Comparison of ENCODE assay signal across 26 cellular contexts in the genomic region with DNA sequence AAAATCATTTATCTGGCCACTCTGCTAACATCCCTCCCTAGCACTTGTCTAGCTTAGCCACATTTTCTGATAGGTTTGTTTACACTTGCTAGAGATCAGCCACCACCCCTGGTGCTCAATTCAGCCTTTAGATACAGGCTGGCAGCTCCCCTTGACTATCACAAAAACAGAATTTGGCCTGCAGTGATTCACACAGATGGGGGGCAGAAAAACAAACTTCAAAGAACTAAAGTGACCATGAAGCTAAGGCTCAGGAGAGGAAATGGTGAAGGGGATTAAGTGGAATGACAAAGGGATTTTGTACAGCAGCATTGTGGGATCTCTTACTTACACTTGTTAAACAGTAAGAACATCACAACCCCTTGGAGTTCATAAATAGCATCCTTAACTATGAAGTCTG.
DNase-seq lines count a peak whose midpoint lies in the region; ATAC-seq and TF ChIP-seq lines count a peak whose summit lies in the region.
"Had no signal": no experiment of that assay in that cellular context is flagged by ENCODE, and none has a peak within 500 bp of the region (broad histone marks: within the 10 kb centered on the region; RNA-seq: fewer than 3 reads in every experiment).

No MANE protein-coding gene starts in this region.

- peaks cover 26% of the 10 kb centered on the region for H3K4me1 Mint-ChIP-seq in WTC11
- no peaks in the 10 kb centered on the region for H3K4me1 Mint-ChIP-seq in activated naive CD4-positive, alpha-beta T cell treated with anti-CD3 and anti-CD28 coated beads, Interleukin-2, amount 10 ng/mL, durations not matched to agents 7 days and 5 days
- H3K4me1 Mint-ChIP-seq: activated CD4-positive, alpha-beta T cell treated with anti-CD3 and anti-CD28 coated beads, Interleukin-2, amount 10 ng/mL, durations not matched to agents 7 days and 5 days; immature natural killer cell; nephron progenitor cell; stimulated activated effector memory CD8-positive, alpha-beta T cell treated with anti-CD3 and anti-CD28 coated beads, Interleukin-12 subunit alpha, Interleukin-12 subunit beta, amount 100 ng/mL, for 72 hours had no signal

- no peaks in the 10 kb centered on the region for H3K36me3 ChIP-seq in HAP-1 (replicated peaks)
- no peaks in the 10 kb centered on the region for H3K36me3 ChIP-seq in colonic mucosa
- H3K36me3 ChIP-seq: BLaER1 treated with 17β-estradiol and CSF1 and Interleukin-3, amounts not matched to agents 10 nM and 100 nM; esophagus squamous epithelium; ovary; transverse colon had no signal

- H3K27me3 ChIP-seq in HAP-1 (ENCODE audit: low read depth) (no peaks in the 10 kb centered on the region), colonic mucosa (no peaks in the 10 kb centered on the region)
- H3K27me3 ChIP-seq: BLaER1 treated with 17β-estradiol and CSF1 and Interleukin-3, amounts not matched to agents 10 nM and 100 nM; esophagus squamous epithelium; ovary; transverse colon had no signal

- H3K9ac ChIP-seq in colonic mucosa (ENCODE audit: low read depth in 2 of 2, low read length in 2 of 2), result no peak overlapping the region
- H3K9ac ChIP-seq: BLaER1 treated with 17β-estradiol and CSF1 and Interleukin-3, amounts not matched to agents 10 nM and 100 nM had no signal

- H3K27me3 Mint-ChIP-seq in WTC11 (ENCODE audit: low read depth), result peaks cover 26% of the 10 kb centered on the region
- H3K27me3 Mint-ChIP-seq in activated naive CD4-positive, alpha-beta T cell treated with anti-CD3 and anti-CD28 coated beads, Interleukin-2, amount 10 ng/mL, durations not matched to agents 7 days and 5 days, result no peaks in the 10 kb centered on the region
- H3K27me3 Mint-ChIP-seq: activated CD4-positive, alpha-beta T cell treated with anti-CD3 and anti-CD28 coated beads, Interleukin-2, amount 10 ng/mL, durations not matched to agents 7 days and 5 days; activated T-cell treated with anti-CD3 and anti-CD28 coated beads, Interleukin-2, amount 50 U/mL, for 24 hours had no signal

- ATAC-seq in WTC11, result peak; percentile 98
- ATAC-seq: HCT116; stimulated activated effector memory CD8-positive, alpha-beta T cell treated with anti-CD3 and anti-CD28 coated beads, Interleukin-12 subunit alpha, Interleukin-12 subunit beta, amount 100 ng/mL, for 72 hours had no signal

- peaks cover 8% of the 10 kb centered on the region for H3K9me3 Mint-ChIP-seq in WTC11
- H3K9me3 Mint-ChIP-seq in activated naive CD4-positive, alpha-beta T cell treated with anti-CD3 and anti-CD28 coated beads, Interleukin-2, amount 10 ng/mL, durations not matched to agents 7 days and 5 days, result peaks cover 9% of the 10 kb centered on the region

- H3K4me3 ChIP-seq in HAP-1 (no peak overlapping the region), colonic mucosa (no peak overlapping the region)
- H3K4me3 ChIP-seq: BLaER1 treated with 17β-estradiol and CSF1 and Interleukin-3, amounts not matched to agents 10 nM and 100 nM; esophagus squamous epithelium; ovary; transverse colon had no signal

- H3K9me3 ChIP-seq in HAP-1 (no peaks in the 10 kb centered on the region), colonic mucosa (no peaks in the 10 kb centered on the region)
- H3K9me3 ChIP-seq: BLaER1 treated with 17β-estradiol and CSF1 and Interleukin-3, amounts not matched to agents 10 nM and 100 nM; ovary; transverse colon had no signal

- intact Hi-C loops in colonic mucosa (cut with DNase I), result no loop called here

- H3K4me1 ChIP-seq in HAP-1, result peaks cover 9% of the 10 kb centered on the region
- no peaks in the 10 kb centered on the region for H3K4me1 ChIP-seq in colonic mucosa
- H3K4me1 ChIP-seq: BLaER1 treated with 17β-estradiol and CSF1 and Interleukin-3, amounts not matched to agents 10 nM and 100 nM; esophagus squamous epithelium; transverse colon had no signal

- CTCF ChIA-PET in WTC11 (lab: Charles Lee), result no interaction called here
- CTCF ChIA-PET in activated naive CD4-positive, alpha-beta T cell treated with anti-CD3 and anti-CD28 coated beads, Interleukin-2, amount 10 ng/mL, durations not matched to agents 7 days and 5 days (lab: Charles Lee), result no interaction called here

- POLR2A ChIA-PET in WTC11 (lab: Charles Lee), result no interaction called here

- H3K36me3 Mint-ChIP-seq in WTC11, result peaks cover 4% of the 10 kb centered on the region
- no peaks in the 10 kb centered on the region for H3K36me3 Mint-ChIP-seq in activated naive CD4-positive, alpha-beta T cell treated with anti-CD3 and anti-CD28 coated beads, Interleukin-2, amount 10 ng/mL, durations not matched to agents 7 days and 5 days
- H3K36me3 Mint-ChIP-seq: immature natural killer cell; stimulated activated effector memory CD8-positive, alpha-beta T cell treated with anti-CD3 and anti-CD28 coated beads, Interleukin-12 subunit alpha, Interleukin-12 subunit beta, amount 100 ng/mL, for 72 hours had no signal

- DNase-seq in DMS53 treated with DMSO at 0.1 percent for 48 hours (lab: John Stamatoyannopoulos, UW; ENCODE audit: unreplicated experiment), result peak; percentile 2
- DNase-seq in HAP-1 (ENCODE audit: low spot score in 2 of 2), result peak; percentile 21 to 60
- DNase-seq in WTC11 (ENCODE audit: low spot score), result no peak
- DNase-seq in iPS-NIHi7 (ENCODE audit: extremely low spot score), result peak; percentile 46
- no peak for DNase-seq in activated naive CD4-positive, alpha-beta T cell treated with anti-CD3 and anti-CD28 coated beads, Interleukin-2, amount 10 ng/mL, durations not matched to agents 7 days and 5 days
- DNase-seq in foreskin melanocyte, result no peak
- DNase-seq in colonic mucosa, result no peak
- DNase-seq: activated CD4-positive, alpha-beta T cell treated with anti-CD3 and anti-CD28 coated beads, Interleukin-2, amount 10 ng/mL, durations not matched to agents 7 days and 5 days; activated gamma-delta T cell; activated T-cell treated with anti-CD3 and anti-CD28 coated beads, Interleukin-2, amount 50 U/mL, for 24 hours; central memory CD4-positive, alpha-beta T cell; DMS153; esophagus squamous epithelium; immature natural killer cell; mammary epithelial cell; NCI-H1092; NCI-H2029; NCI-H774; nephron progenitor cell; ovary; retina; transverse colon had no signal

- no peak overlapping the region for H3K27ac ChIP-seq in colonic mucosa
- H3K27ac ChIP-seq: BLaER1 treated with 17β-estradiol and CSF1 and Interleukin-3, amounts not matched to agents 10 nM and 100 nM; esophagus squamous epithelium; ovary; RWPE1; transverse colon had no signal

- H3K27ac Mint-ChIP-seq in WTC11, result no peak overlapping the region
- H3K27ac Mint-ChIP-seq in activated naive CD4-positive, alpha-beta T cell treated with anti-CD3 and anti-CD28 coated beads, Interleukin-2, amount 10 ng/mL, durations not matched to agents 7 days and 5 days, result no peak overlapping the region
- H3K27ac Mint-ChIP-seq: activated CD4-positive, alpha-beta T cell treated with anti-CD3 and anti-CD28 coated beads, Interleukin-2, amount 10 ng/mL, durations not matched to agents 7 days and 5 days; activated T-cell treated with anti-CD3 and anti-CD28 coated beads, Interleukin-2, amount 50 U/mL, for 24 hours; immature natural killer cell; nephron progenitor cell; stimulated activated effector memory CD8-positive, alpha-beta T cell treated with anti-CD3 and anti-CD28 coated beads, Interleukin-12 subunit alpha, Interleukin-12 subunit beta, amount 100 ng/mL, for 72 hours had no signal

- no peak overlapping the region for H3K4me3 Mint-ChIP-seq in WTC11
- H3K4me3 Mint-ChIP-seq in activated naive CD4-positive, alpha-beta T cell treated with anti-CD3 and anti-CD28 coated beads, Interleukin-2, amount 10 ng/mL, durations not matched to agents 7 days and 5 days, result no peak overlapping the region
- H3K4me3 Mint-ChIP-seq: activated CD4-positive, alpha-beta T cell treated with anti-CD3 and anti-CD28 coated beads, Interleukin-2, amount 10 ng/mL, durations not matched to agents 7 days and 5 days; activated T-cell treated with anti-CD3 and anti-CD28 coated beads, Interleukin-2, amount 50 U/mL, for 24 hours; immature natural killer cell; nephron progenitor cell; stimulated activated effector memory CD8-positive, alpha-beta T cell treated with anti-CD3 and anti-CD28 coated beads, Interleukin-12 subunit alpha, Interleukin-12 subunit beta, amount 100 ng/mL, for 72 hours had no signal

- in situ Hi-C loops in HAP-1 (cut with MboI; ENCODE audit: low sequenced_read_pairs), result no loop called here

- TF ChIP-seq CTCF in WTC11 (IDR thresholded peaks at IDR 0.05) (no peak), colonic mucosa (IDR thresholded peaks at IDR 0.05) (no peak)

TF ChIP-seq in WTC11, 78 proteins besides CTCF, POLR2A, EP300 and RAD21:
- TF ChIP-seq, protein P1, sequence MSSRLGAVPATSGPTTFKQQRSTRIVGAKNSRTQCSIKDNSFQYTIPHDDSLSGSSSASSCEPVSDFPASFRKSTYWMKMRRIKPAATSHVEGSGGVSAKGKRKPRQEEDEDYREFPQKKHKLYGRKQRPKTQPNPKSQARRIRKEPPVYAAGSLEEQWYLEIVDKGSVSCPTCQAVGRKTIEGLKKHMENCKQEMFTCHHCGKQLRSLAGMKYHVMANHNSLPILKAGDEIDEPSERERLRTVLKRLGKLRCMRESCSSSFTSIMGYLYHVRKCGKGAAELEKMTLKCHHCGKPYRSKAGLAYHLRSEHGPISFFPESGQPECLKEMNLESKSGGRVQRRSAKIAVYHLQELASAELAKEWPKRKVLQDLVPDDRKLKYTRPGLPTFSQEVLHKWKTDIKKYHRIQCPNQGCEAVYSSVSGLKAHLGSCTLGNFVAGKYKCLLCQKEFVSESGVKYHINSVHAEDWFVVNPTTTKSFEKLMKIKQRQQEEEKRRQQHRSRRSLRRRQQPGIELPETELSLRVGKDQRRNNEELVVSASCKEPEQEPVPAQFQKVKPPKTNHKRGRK (CRISPR knock-in tag; IDR thresholded peaks at IDR 0.05; ENCODE audit: borderline replicate concordance), result 0 out of 2 replicates have a peak, but pooled peaks have one; percentile 84
- TF ChIP-seq ATF1 (CRISPR knock-in tag; IDR thresholded peaks at IDR 0.05), result no peak
- TF ChIP-seq NFE2L1 (CRISPR knock-in tag; IDR thresholded peaks at IDR 0.05), result peak; percentile 38; the same call in 1 of the 2 replicates
TF ChIP-seq in WTC11: peak in this region for 2.

Comparison
In these comparisons a context has a peak if more than half of its experiments do, and no peak if none do; other contexts are left out.
1. DNase-seq: peak in DMS53 treated with DMSO at 0.1 percent for 48 hours (single experiment), HAP-1 (2 of 2) and iPS-NIHi7 (single experiment); none in WTC11 (single experiment), activated naive CD4-positive, alpha-beta T cell treated with anti-CD3 and anti-CD28 coated beads, Interleukin-2, amount 10 ng/mL, durations not matched to agents 7 days and 5 days (single experiment), foreskin melanocyte (single experiment) and colonic mucosa (single experiment).